In the genomic region with DNA sequence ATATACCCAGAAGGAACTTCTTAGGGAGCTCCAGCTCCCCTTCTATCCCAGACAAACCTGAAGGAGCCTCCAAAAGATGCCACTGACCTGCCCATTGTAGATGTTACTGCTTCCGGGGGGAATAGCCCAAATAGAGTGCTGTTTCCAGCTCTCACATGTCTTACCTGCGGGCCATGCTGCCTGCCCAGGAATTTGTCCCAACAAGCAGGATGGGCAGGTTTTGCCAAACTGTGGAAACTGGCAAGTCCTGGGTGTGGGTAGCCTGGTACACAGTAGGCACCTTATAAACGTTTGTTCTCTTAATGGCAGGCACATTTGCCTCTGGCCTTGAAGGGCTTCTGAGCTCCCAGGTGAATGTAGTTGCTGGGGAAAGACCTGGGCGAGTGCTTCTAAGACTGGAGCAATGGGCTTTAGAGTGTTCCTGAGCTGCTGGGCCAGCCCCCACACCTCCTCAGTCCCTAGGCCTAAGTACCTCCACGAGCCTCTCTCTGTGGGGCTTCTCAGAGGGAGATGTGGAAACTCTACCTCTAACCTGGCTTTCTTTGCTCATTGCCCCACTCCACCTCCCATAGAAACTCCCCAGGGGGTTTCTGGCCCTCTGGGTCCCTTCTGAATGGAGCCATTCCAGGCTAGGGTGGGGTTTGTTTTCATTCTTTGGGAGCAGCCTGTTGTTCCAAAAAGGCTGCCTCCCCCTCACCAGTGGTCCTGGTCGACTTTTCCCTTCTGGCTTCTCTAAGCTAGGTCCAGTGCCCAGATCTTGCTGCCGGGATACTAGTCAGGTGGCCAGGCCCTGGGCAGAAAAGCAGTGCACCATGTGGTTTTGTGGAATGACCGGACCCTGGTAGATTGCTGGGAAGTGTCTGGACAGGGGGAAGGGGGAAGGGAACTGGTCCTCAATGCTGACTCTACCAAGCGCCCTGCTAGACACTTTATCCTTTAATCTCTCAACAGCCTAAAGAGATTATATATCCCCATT, we compare ENCODE assay signal across 10 cellular contexts. TPM values are rescaled to one million over a fixed set of nuclear protein-coding genes. Genes with fewer than 3 reads are reported as not detected.
A peak's percentile ranks its signal among the peaks of the same experiment; 100 is the strongest.
DNase-seq lines count a peak whose midpoint lies in the region; ATAC-seq and TF ChIP-seq lines count a peak whose summit lies in the region.
"Had no signal": no experiment of that assay in that cellular context is flagged by ENCODE, and none has a peak within 500 bp of the region (broad histone marks: within the 10 kb centered on the region; RNA-seq: fewer than 3 reads in every experiment).

No MANE protein-coding gene starts in this region.

- WGBS in esophagus squamous epithelium, 2 donors = 40 to 45% methylated on average over 6 to 7 of the region's 9 CpGs
- 62% methylated on average over 9 of the region's 9 CpGs for WGBS in urinary bladder

- H3K9me3 ChIP-seq in cardiac muscle cell (ENCODE audit: low read depth) = no peaks in the 10 kb centered on the region
- H3K9me3 ChIP-seq in esophagus squamous epithelium = no peaks in the 10 kb centered on the region
- no peaks in the 10 kb centered on the region for H3K9me3 ChIP-seq in neuron (ENCODE audit: low read length)

- H3K27me3 ChIP-seq in cardiac muscle cell = no peaks in the 10 kb centered on the region
- H3K27me3 ChIP-seq in esophagus squamous epithelium = no peaks in the 10 kb centered on the region
- H3K27me3 ChIP-seq in neuron (ENCODE audit: insufficient read depth, low read length) = no peaks in the 10 kb centered on the region

- H3K36me3 ChIP-seq in cardiac muscle cell (no peaks in the 10 kb centered on the region), esophagus squamous epithelium (no peaks in the 10 kb centered on the region), neuron (ENCODE audit: insufficient read depth, low read length) (peaks cover 2% of the 10 kb centered on the region), urinary bladder (ENCODE audit: insufficient read depth) (no peaks in the 10 kb centered on the region)

- H3K4me3 ChIP-seq in cardiac muscle cell (peak overlapping the region; percentile 21), esophagus squamous epithelium (peak overlapping the region; percentile 68 to 74 (median 70)), neuron (ENCODE audit: low read length) (peak overlapping the region; percentile 45), urinary bladder (ENCODE audit: low read depth, low read length) (peak overlapping the region; percentile 31)

- peak in 1 of 2 donors; percentile 31 for DNase-seq in cardiac muscle cell (ENCODE audit: low read depth in 1 of 2, low spot score in 1 of 2)
- DNase-seq in Right ventricle myocardium inferior (ENCODE audit: missing footprints) = no peak
- no peak for DNase-seq in esophagus squamous epithelium (lab: John Stamatoyannopoulos, UW)
- DNase-seq in NCI-H446 (lab: John Stamatoyannopoulos, UW) = no peak
- DNase-seq: activated T-cell treated with anti-CD3 and anti-CD28 coated beads, Interleukin-2, amount 50 U/mL, for 24 hours; SIG-M5 had no signal

- ATAC-seq in Right ventricle myocardium inferior (no peak), HG03097 (IDR thresholded peaks at IDR 0.05; ENCODE audit: low FRiP score, unreplicated experiment) (no peak), GM18520 (IDR thresholded peaks at IDR 0.05; ENCODE audit: unreplicated experiment) (no peak)

- intact Hi-C loops in Right ventricle myocardium inferior (cut with DNase I) = no loop called here
- intact Hi-C loops in esophagus squamous epithelium (cut with DNase I) = no loop called here

- peak in 1 of 4 donors; percentile 32 for TF ChIP-seq POLR2A in esophagus squamous epithelium (IDR thresholded peaks at IDR 0.05)

- H3K4me1 ChIP-seq in cardiac muscle cell (ENCODE audit: low read depth) (peaks cover 21% of the 10 kb centered on the region), esophagus squamous epithelium (peaks cover 12 to 79% (median 16%) of the 10 kb centered on the region in 3 donors), neuron (ENCODE audit: insufficient read depth, low read length) (peaks cover 33% of the 10 kb centered on the region), urinary bladder (ENCODE audit: insufficient read depth) (no peaks in the 10 kb centered on the region)

- no peak overlapping the region for H2AFZ ChIP-seq in neuron (ENCODE audit: low read depth, low read length)

- H3K27ac ChIP-seq in cardiac muscle cell = peak overlapping the region; percentile 63
- peak overlapping the region; percentile 89 to 93 (median 90) for H3K27ac ChIP-seq in esophagus squamous epithelium
- peak overlapping the region; percentile 41 for H3K27ac ChIP-seq in urinary bladder (ENCODE audit: low read depth)

- no peak for TF ChIP-seq CTCF in cardiac muscle cell (IDR thresholded peaks at IDR 0.05; ENCODE audit: low read depth, low read length)
- no peak for TF ChIP-seq CTCF in esophagus squamous epithelium (IDR thresholded peaks at IDR 0.05)

RNA-seq across cellular contexts. Expression of a gene that starts 37.2 kb away (rescaled TPM):
- total RNA-seq in cardiac muscle cell = 29.4 and 32.8 TPM in 2 replicates
- polyA plus RNA-seq in cardiac muscle cell = 23.2 and 31.4 TPM in 2 replicates
- total RNA-seq in Right ventricle myocardium inferior = 11.6 TPM
- 100 to 1,000 TPM in 2 of 4 donors, 10 to 100 TPM in 2; 61.8 to 134 (median 109) TPM for total RNA-seq in esophagus squamous epithelium
- total RNA-seq in urinary bladder = 31.5 TPM
- 16.3 TPM for polyA plus RNA-seq in urinary bladder

RNA-seq across cellular contexts. Expression of a gene that starts 43.0 kb away (rescaled TPM):
- total RNA-seq in cardiac muscle cell (7.2 and 9.8 TPM in 2 replicates), Right ventricle myocardium inferior (13.7 TPM), esophagus squamous epithelium (10 to 100 TPM in 3 of 4 donors, 1 to 10 TPM in 1; 7.0 to 53.0 (median 19.2) TPM), urinary bladder (19.5 TPM)
- polyA plus RNA-seq in cardiac muscle cell (6.5 and 12.0 TPM in 2 replicates), urinary bladder (29.2 TPM)
